In the genomic region with DNA sequence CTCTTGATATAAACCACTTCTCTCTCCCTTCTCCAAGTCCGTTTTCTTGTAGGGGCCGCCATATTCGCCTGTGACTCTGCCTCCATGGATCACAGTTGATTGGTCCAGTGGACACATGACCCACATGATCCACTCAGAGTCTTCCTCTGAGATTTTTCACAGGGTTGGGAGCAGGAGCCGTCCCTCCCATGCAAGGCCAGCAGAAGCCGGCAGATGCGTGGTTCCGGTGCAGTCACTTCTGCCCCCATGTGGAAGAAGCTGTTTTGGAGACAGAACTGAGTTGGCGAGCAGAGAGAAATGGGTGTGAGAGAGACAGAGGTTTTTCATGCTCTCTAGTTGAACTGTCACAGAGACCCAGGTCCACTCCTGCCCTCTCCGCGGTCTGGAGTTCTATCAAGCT, we compare ENCODE assay signal across 12 cellular contexts.
DNase-seq lines count a peak whose midpoint lies in the region; ATAC-seq and TF ChIP-seq lines count a peak whose summit lies in the region.
"Had no signal": no experiment of that assay in that cellular context is flagged by ENCODE, and none has a peak within 500 bp of the region (broad histone marks: within the 10 kb centered on the region; RNA-seq: fewer than 3 reads in every experiment).

No MANE protein-coding gene starts in this region.

- TF ChIP-seq CTCF in cardiac muscle cell (IDR thresholded peaks at IDR 0.05; ENCODE audit: low read depth, low read length), result peak; percentile 32
- TF ChIP-seq CTCF in fibroblast of the aortic adventitia (IDR thresholded peaks at IDR 0.05; ENCODE audit: insufficient read depth, low read length), result peak; percentile 47
- no peak for TF ChIP-seq CTCF in upper lobe of right lung (IDR thresholded peaks at IDR 0.05)

- intact Hi-C loops in left ventricle myocardium superior (cut with micrococcal nuclease), result no loop called here
- intact Hi-C loops in upper lobe of right lung (cut with DNase I), result no loop called here
- intact Hi-C loops in Right ventricle myocardium superior (cut with DNase I), result no loop called here

- no peaks in the 10 kb centered on the region for H3K36me3 ChIP-seq in cardiac muscle cell
- no peaks in the 10 kb centered on the region for H3K36me3 ChIP-seq in upper lobe of right lung

- H3K27ac ChIP-seq in cardiac muscle cell (no peak overlapping the region), upper lobe of right lung (no peak overlapping the region)

- H3K4me1 ChIP-seq in cardiac muscle cell (ENCODE audit: low read depth) (no peaks in the 10 kb centered on the region), upper lobe of right lung (no peaks in the 10 kb centered on the region)

- ATAC-seq in left ventricle myocardium superior (no peak), SK-N-SH treated with all-trans-retinoic acid at 6 μM for 48 hours (peak; percentile 53), upper lobe of right lung (peak; percentile 10), Right ventricle myocardium superior (ENCODE audit: poor library complexity) (no peak), GM19328 (IDR thresholded peaks at IDR 0.05; ENCODE audit: unreplicated experiment) (no peak)
- ATAC-seq: right cardiac atrium had no signal

- H3K4me3 ChIP-seq in cardiac muscle cell (no peak overlapping the region), fibroblast of the aortic adventitia (ENCODE audit: low read depth, low read length) (no peak overlapping the region), upper lobe of right lung (no peak overlapping the region)

- H3K27me3 ChIP-seq in cardiac muscle cell (no peaks in the 10 kb centered on the region), upper lobe of right lung (peaks cover 8% of the 10 kb centered on the region)

- no peaks in the 10 kb centered on the region for H3K9me3 ChIP-seq in cardiac muscle cell (ENCODE audit: low read depth)
- H3K9me3 ChIP-seq in upper lobe of right lung, result no peaks in the 10 kb centered on the region

- DNase-seq in cardiac muscle cell (ENCODE audit: low read depth in 1 of 2, low spot score in 1 of 2) (peak in 1 of 2 donors; percentile 68), left ventricle myocardium superior (no peak), fibroblast of the aortic adventitia (ENCODE audit: low read depth) (peak; percentile 46), upper lobe of right lung (no peak), Right ventricle myocardium superior (no peak)
- no peak for DNase-seq in stimulated activated CD4-positive, alpha-beta T cell treated with anti-CD3 and anti-CD28 coated beads, Interleukin-4, amount 100 ng/mL, for 4 hours
- DNase-seq: cerebellar nuclear complex, NCI-H146, OCI-M1, right cardiac atrium had no signal

TF ChIP-seq in SK-N-SH treated with all-trans-retinoic acid at 6 μM for 48 hours, 23 proteins besides CTCF, POLR2A, EP300 and RAD21:
- TF ChIP-seq ZNF70 (CRISPR knock-in tag; IDR thresholded peaks at IDR 0.05), result no peak
- TF ChIP-seq ZFP30 (CRISPR knock-in tag; IDR thresholded peaks at IDR 0.05), result no peak
- no peak for TF ChIP-seq ZNF565 (CRISPR knock-in tag; conservative IDR thresholded peaks at IDR 0.05; ENCODE audit: low read depth)
- TF ChIP-seq TOX (CRISPR knock-in tag; IDR thresholded peaks at IDR 0.05; ENCODE audit: borderline replicate concordance), result no peak
- TF ChIP-seq ESRRG (CRISPR knock-in tag; IDR thresholded peaks at IDR 0.05), result no peak
- no peak for TF ChIP-seq ZC3H10 (CRISPR knock-in tag; IDR thresholded peaks at IDR 0.05)
- no peak for TF ChIP-seq TCF4 (CRISPR knock-in tag; IDR thresholded peaks at IDR 0.05; ENCODE audit: borderline replicate concordance)
- TF ChIP-seq ZFP3 (CRISPR knock-in tag; IDR thresholded peaks at IDR 0.05), result no peak
- TF ChIP-seq SNAI2 (CRISPR knock-in tag; IDR thresholded peaks at IDR 0.05), result no peak
- TF ChIP-seq, protein P1, sequence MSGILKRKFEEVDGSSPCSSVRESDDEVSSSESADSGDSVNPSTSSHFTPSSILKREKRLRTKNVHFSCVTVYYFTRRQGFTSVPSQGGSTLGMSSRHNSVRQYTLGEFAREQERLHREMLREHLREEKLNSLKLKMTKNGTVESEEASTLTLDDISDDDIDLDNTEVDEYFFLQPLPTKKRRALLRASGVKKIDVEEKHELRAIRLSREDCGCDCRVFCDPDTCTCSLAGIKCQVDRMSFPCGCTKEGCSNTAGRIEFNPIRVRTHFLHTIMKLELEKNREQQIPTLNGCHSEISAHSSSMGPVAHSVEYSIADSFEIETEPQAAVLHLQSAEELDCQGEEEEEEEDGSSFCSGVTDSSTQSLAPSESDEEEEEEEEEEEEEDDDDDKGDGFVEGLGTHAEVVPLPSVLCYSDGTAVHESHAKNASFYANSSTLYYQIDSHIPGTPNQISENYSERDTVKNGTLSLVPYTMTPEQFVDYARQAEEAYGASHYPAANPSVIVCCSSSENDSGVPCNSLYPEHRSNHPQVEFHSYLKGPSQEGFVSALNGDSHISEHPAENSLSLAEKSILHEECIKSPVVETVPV (CRISPR knock-in tag; IDR thresholded peaks at IDR 0.05), result no peak
- TF ChIP-seq, protein P2, sequence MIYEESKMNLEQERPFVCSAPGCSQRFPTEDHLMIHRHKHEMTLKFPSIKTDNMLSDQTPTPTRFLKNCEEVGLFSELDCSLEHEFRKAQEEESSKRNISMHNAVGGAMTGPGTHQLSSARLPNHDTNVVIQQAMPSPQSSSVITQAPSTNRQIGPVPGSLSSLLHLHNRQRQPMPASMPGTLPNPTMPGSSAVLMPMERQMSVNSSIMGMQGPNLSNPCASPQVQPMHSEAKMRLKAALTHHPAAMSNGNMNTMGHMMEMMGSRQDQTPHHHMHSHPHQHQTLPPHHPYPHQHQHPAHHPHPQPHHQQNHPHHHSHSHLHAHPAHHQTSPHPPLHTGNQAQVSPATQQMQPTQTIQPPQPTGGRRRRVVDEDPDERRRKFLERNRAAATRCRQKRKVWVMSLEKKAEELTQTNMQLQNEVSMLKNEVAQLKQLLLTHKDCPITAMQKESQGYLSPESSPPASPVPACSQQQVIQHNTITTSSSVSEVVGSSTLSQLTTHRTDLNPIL (CRISPR knock-in tag; IDR thresholded peaks at IDR 0.05; ENCODE audit: low read depth), result no peak
- no peak for TF ChIP-seq ISL1 (CRISPR knock-in tag; IDR thresholded peaks at IDR 0.05)
- TF ChIP-seq BACH2 (CRISPR knock-in tag; IDR thresholded peaks at IDR 0.05; ENCODE audit: borderline replicate concordance), result no peak
- TF ChIP-seq, protein P3, sequence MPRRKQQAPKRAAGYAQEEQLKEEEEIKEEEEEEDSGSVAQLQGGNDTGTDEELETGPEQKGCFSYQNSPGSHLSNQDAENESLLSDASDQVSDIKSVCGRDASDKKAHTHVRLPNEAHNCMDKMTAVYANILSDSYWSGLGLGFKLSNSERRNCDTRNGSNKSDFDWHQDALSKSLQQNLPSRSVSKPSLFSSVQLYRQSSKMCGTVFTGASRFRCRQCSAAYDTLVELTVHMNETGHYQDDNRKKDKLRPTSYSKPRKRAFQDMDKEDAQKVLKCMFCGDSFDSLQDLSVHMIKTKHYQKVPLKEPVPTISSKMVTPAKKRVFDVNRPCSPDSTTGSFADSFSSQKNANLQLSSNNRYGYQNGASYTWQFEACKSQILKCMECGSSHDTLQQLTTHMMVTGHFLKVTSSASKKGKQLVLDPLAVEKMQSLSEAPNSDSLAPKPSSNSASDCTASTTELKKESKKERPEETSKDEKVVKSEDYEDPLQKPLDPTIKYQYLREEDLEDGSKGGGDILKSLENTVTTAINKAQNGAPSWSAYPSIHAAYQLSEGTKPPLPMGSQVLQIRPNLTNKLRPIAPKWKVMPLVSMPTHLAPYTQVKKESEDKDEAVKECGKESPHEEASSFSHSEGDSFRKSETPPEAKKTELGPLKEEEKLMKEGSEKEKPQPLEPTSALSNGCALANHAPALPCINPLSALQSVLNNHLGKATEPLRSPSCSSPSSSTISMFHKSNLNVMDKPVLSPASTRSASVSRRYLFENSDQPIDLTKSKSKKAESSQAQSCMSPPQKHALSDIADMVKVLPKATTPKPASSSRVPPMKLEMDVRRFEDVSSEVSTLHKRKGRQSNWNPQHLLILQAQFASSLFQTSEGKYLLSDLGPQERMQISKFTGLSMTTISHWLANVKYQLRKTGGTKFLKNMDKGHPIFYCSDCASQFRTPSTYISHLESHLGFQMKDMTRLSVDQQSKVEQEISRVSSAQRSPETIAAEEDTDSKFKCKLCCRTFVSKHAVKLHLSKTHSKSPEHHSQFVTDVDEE (CRISPR knock-in tag; IDR thresholded peaks at IDR 0.05), result no peak
- TF ChIP-seq, protein P4, sequence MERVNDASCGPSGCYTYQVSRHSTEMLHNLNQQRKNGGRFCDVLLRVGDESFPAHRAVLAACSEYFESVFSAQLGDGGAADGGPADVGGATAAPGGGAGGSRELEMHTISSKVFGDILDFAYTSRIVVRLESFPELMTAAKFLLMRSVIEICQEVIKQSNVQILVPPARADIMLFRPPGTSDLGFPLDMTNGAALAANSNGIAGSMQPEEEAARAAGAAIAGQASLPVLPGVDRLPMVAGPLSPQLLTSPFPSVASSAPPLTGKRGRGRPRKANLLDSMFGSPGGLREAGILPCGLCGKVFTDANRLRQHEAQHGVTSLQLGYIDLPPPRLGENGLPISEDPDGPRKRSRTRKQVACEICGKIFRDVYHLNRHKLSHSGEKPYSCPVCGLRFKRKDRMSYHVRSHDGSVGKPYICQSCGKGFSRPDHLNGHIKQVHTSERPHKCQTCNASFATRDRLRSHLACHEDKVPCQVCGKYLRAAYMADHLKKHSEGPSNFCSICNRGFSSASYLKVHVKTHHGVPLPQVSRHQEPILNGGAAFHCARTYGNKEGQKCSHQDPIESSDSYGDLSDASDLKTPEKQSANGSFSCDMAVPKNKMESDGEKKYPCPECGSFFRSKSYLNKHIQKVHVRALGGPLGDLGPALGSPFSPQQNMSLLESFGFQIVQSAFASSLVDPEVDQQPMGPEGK (CRISPR knock-in tag; IDR thresholded peaks at IDR 0.05; ENCODE audit: borderline replicate concordance), result no peak
- TF ChIP-seq ZNF8 (CRISPR knock-in tag; IDR thresholded peaks at IDR 0.05), result no peak
- TF ChIP-seq, protein P5, sequence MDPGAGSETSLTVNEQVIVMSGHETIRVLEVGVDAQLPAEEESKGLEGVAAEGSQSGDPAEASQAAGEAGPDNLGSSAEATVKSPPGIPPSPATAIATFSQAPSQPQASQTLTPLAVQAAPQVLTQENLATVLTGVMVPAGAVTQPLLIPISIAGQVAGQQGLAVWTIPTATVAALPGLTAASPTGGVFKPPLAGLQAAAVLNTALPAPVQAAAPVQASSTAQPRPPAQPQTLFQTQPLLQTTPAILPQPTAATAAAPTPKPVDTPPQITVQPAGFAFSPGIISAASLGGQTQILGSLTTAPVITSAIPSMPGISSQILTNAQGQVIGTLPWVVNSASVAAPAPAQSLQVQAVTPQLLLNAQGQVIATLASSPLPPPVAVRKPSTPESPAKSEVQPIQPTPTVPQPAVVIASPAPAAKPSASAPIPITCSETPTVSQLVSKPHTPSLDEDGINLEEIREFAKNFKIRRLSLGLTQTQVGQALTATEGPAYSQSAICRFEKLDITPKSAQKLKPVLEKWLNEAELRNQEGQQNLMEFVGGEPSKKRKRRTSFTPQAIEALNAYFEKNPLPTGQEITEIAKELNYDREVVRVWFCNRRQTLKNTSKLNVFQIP (CRISPR knock-in tag; IDR thresholded peaks at IDR 0.05; ENCODE audit: borderline replicate concordance, low read depth), result no peak
- TF ChIP-seq ARNTL (CRISPR knock-in tag; IDR thresholded peaks at IDR 0.05; ENCODE audit: borderline replicate concordance, low read depth), result no peak
- no peak for TF ChIP-seq RARB (CRISPR knock-in tag; IDR thresholded peaks at IDR 0.05)

Comparison
In these comparisons a context has a peak if more than half of its experiments do, and no peak if none do; other contexts are left out.
1. ATAC-seq: peak in SK-N-SH treated with all-trans-retinoic acid at 6 μM for 48 hours (single experiment) and upper lobe of right lung (single experiment); none in left ventricle myocardium superior (single experiment), Right ventricle myocardium superior (single experiment) and GM19328 (single experiment).